7 cellular contexts compared by ENCODE assay signal in the genomic region with DNA sequence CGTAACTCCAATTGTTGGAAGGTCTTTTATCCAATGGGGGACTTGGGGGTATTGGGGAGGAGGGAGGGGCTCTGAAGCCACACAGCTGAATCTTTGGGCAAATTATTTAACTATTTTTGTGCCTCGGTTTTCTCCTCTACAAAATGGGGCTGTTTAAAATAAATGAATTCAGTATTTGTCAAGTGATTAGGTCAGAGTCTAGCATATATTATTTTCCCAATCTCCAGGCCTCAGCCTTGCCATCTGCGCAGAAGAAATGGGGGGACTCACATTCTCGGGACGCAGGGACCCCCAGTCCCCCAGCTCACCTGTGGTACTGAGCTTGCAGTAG. TPM values are rescaled to one million over a fixed set of nuclear protein-coding genes. Genes with fewer than 3 reads are reported as not detected.
DNase-seq lines count a peak whose midpoint lies in the region; ATAC-seq lines count a peak whose summit lies in the region.

No MANE protein-coding gene starts in this region.

- H3K9me3 Mint-ChIP-seq in activated naive CD8-positive, alpha-beta T cell treated with anti-CD3 and anti-CD28 coated beads for 36 hours = no peaks in the 10 kb centered on the region
- no peaks in the 10 kb centered on the region for H3K9me3 Mint-ChIP-seq in immature natural killer cell
- H3K9me3 Mint-ChIP-seq in stimulated activated naive CD8-positive, alpha-beta T cell treated with anti-CD3 and anti-CD28 coated beads, Interleukin-15, amount 100 ng/mL, for 72 hours = no peaks in the 10 kb centered on the region

- H3K9ac ChIP-seq in HUES48 (ENCODE audit: low read depth, low read length) = no peak overlapping the region

- H3K4me3 Mint-ChIP-seq in activated naive CD8-positive, alpha-beta T cell treated with anti-CD3 and anti-CD28 coated beads for 36 hours = peak overlapping the region; percentile 82
- H3K4me3 Mint-ChIP-seq in immature natural killer cell = peak overlapping the region; percentile 83 to 91 (median 89)
- peak overlapping the region; percentile 84 to 86 for H3K4me3 Mint-ChIP-seq in stimulated activated naive CD8-positive, alpha-beta T cell treated with anti-CD3 and anti-CD28 coated beads, Interleukin-15, amount 100 ng/mL, for 72 hours

- peak overlapping the region; percentile 89 for H3K27ac Mint-ChIP-seq in activated naive CD8-positive, alpha-beta T cell treated with anti-CD3 and anti-CD28 coated beads for 36 hours
- peak overlapping the region; percentile 82 to 97 (median 88) for H3K27ac Mint-ChIP-seq in immature natural killer cell
- H3K27ac Mint-ChIP-seq in stimulated activated naive CD8-positive, alpha-beta T cell treated with anti-CD3 and anti-CD28 coated beads, Interleukin-15, amount 100 ng/mL, for 72 hours = peak overlapping the region in 1 of 2 donors; percentile 77

- no peak for DNase-seq in activated naive CD8-positive, alpha-beta T cell treated with anti-CD3 and anti-CD28 coated beads for 36 hours
- no peak for DNase-seq in immature natural killer cell
- no peak for DNase-seq in stimulated activated naive CD8-positive, alpha-beta T cell treated with anti-CD3 and anti-CD28 coated beads, Interleukin-15, amount 100 ng/mL, for 72 hours
- no peak for DNase-seq in GM19238 (ENCODE audit: insufficient read length, low spot score)
- DNase-seq in OCI-M2 (lab: John Stamatoyannopoulos, UW; ENCODE audit: unreplicated experiment) = no peak
- no peak for DNase-seq in effector CD4-positive, alpha-beta T cell

- no peak overlapping the region for H3K27ac ChIP-seq in HUES48 (ENCODE audit: low read depth, low read length)

- H3K9me3 ChIP-seq in HUES48 (ENCODE audit: control insufficient read depth, insufficient read depth, low read length) = no peaks in the 10 kb centered on the region

- H3K4me3 ChIP-seq in HUES48 (ENCODE audit: low read depth, low read length) = peak overlapping the region; percentile 77

- no peak for ATAC-seq in stimulated activated naive CD8-positive, alpha-beta T cell treated with anti-CD3 and anti-CD28 coated beads, Interleukin-15, amount 100 ng/mL, for 72 hours

- peaks cover 26% of the 10 kb centered on the region for H3K4me1 Mint-ChIP-seq in activated naive CD8-positive, alpha-beta T cell treated with anti-CD3 and anti-CD28 coated beads for 36 hours
- H3K4me1 Mint-ChIP-seq in immature natural killer cell = peaks cover 45 to 54% of the 10 kb centered on the region in 2 donors
- H3K4me1 Mint-ChIP-seq in stimulated activated naive CD8-positive, alpha-beta T cell treated with anti-CD3 and anti-CD28 coated beads, Interleukin-15, amount 100 ng/mL, for 72 hours = peaks cover 66% of the 10 kb centered on the region

- H3K27me3 Mint-ChIP-seq in activated naive CD8-positive, alpha-beta T cell treated with anti-CD3 and anti-CD28 coated beads for 36 hours = no peaks in the 10 kb centered on the region
- peaks cover 4 to 10% (median 5%) of the 10 kb centered on the region in 3 donors for H3K27me3 Mint-ChIP-seq in immature natural killer cell (ENCODE audit: low read depth in 3 of 3)
- H3K27me3 Mint-ChIP-seq in stimulated activated naive CD8-positive, alpha-beta T cell treated with anti-CD3 and anti-CD28 coated beads, Interleukin-15, amount 100 ng/mL, for 72 hours = no peaks in the 10 kb centered on the region

- peaks cover 21% of the 10 kb centered on the region for H3K36me3 Mint-ChIP-seq in activated naive CD8-positive, alpha-beta T cell treated with anti-CD3 and anti-CD28 coated beads for 36 hours
- peaks cover 0 to 17% (median 8%) of the 10 kb centered on the region in 3 donors for H3K36me3 Mint-ChIP-seq in immature natural killer cell

- H3K4me1 ChIP-seq in HUES48 (ENCODE audit: control insufficient read depth, insufficient read depth, low read length) = peaks cover 21% of the 10 kb centered on the region

- no peaks in the 10 kb centered on the region for H3K27me3 ChIP-seq in HUES48 (ENCODE audit: control insufficient read depth, insufficient read depth, low read length)

- peaks cover 22% of the 10 kb centered on the region for H3K36me3 ChIP-seq in HUES48 (ENCODE audit: control insufficient read depth, insufficient read depth, low read length)

RNA-seq across cellular contexts. Expression of gene TLE5, which starts 1.5 kb away (rescaled TPM):
- total RNA-seq in activated naive CD8-positive, alpha-beta T cell treated with anti-CD3 and anti-CD28 coated beads for 36 hours = 100 to 1,000 TPM; 221 to 222 TPM
- 100 to 1,000 TPM; 382 to 635 (median 466) TPM for polyA plus RNA-seq in immature natural killer cell

RNA-seq across cellular contexts. Expression of gene TLE2, which starts 31.7 kb away (rescaled TPM):
- 1 to 10 TPM; 1.4 to 2.3 TPM for total RNA-seq in activated naive CD8-positive, alpha-beta T cell treated with anti-CD3 and anti-CD28 coated beads for 36 hours
- polyA plus RNA-seq in immature natural killer cell = 1 to 10 TPM; 1.2 to 2.4 (median 1.3) TPM

RNA-seq across cellular contexts. Expression of gene GNA11, which starts 33.3 kb away (rescaled TPM):
- total RNA-seq in activated naive CD8-positive, alpha-beta T cell treated with anti-CD3 and anti-CD28 coated beads for 36 hours = 1 to 10 TPM; 4.5 to 4.6 TPM
- under 1 TPM in 1 of 3 donors, not detected in 2; 0.09 TPM for polyA plus RNA-seq in immature natural killer cell
